In genomic region chr19:17080441-17080803, GRCh38 we compare ENCODE assay signal across 9 cellular contexts. TPM values are rescaled to one million over a fixed set of nuclear protein-coding genes. Genes with fewer than 3 reads are reported as not detected.
A peak's percentile ranks its signal among the peaks of the same experiment; 100 is the strongest.
DNase-seq lines count a peak whose midpoint lies in the region; ATAC-seq and TF ChIP-seq lines count a peak whose summit lies in the region.
"Had no signal": no experiment of that assay in that cellular context is flagged by ENCODE, and none has a peak within 500 bp of the region (broad histone marks: within the 10 kb centered on the region; RNA-seq: fewer than 3 reads in every experiment).

No MANE protein-coding gene starts in this region.

- H3K36me3 Mint-ChIP-seq in activated CD8-positive, alpha-beta T cell treated with anti-CD3 and anti-CD28 coated beads, Interleukin-2, amount 10 ng/mL, durations not matched to agents 7 days and 5 days (ENCODE audit: low read depth): peaks cover 48% of the 10 kb centered on the region
- H3K36me3 Mint-ChIP-seq in stimulated activated effector memory CD8-positive, alpha-beta T cell treated with anti-CD3 and anti-CD28 coated beads, Interleukin-12 subunit alpha, Interleukin-12 subunit beta, amount 100 ng/mL, for 72 hours: peaks cover 67% of the 10 kb centered on the region

- H3K9me3 Mint-ChIP-seq in activated CD8-positive, alpha-beta T cell treated with anti-CD3 and anti-CD28 coated beads, Interleukin-2, amount 10 ng/mL, durations not matched to agents 7 days and 5 days (ENCODE audit: insufficient read depth): no peaks in the 10 kb centered on the region
- H3K9me3 Mint-ChIP-seq in stimulated activated effector memory CD8-positive, alpha-beta T cell treated with anti-CD3 and anti-CD28 coated beads, Interleukin-12 subunit alpha, Interleukin-12 subunit beta, amount 100 ng/mL, for 72 hours: no peaks in the 10 kb centered on the region

- H3K4me3 Mint-ChIP-seq in activated CD8-positive, alpha-beta T cell treated with anti-CD3 and anti-CD28 coated beads, Interleukin-2, amount 10 ng/mL, durations not matched to agents 7 days and 5 days: peak overlapping the region; percentile 66
- peak overlapping the region; percentile 99 for H3K4me3 Mint-ChIP-seq in stimulated activated effector memory CD8-positive, alpha-beta T cell treated with anti-CD3 and anti-CD28 coated beads, Interleukin-12 subunit alpha, Interleukin-12 subunit beta, amount 100 ng/mL, for 72 hours

- no peak for TF ChIP-seq CTCF in HEK293 (tag by site-specific recombination; IDR thresholded peaks at IDR 0.05)
- TF ChIP-seq CTCF in right atrium auricular region (IDR thresholded peaks at IDR 0.05): no peak

- no peak for DNase-seq in activated CD8-positive, alpha-beta T cell treated with anti-CD3 and anti-CD28 coated beads, Interleukin-2, amount 10 ng/mL, durations not matched to agents 7 days and 5 days
- DNase-seq in right atrium auricular region (ENCODE audit: low spot score) (no peak), SIG-M5 (lab: John Stamatoyannopoulos, UW) (no peak), AG20443 (ENCODE audit: low spot score) (no peak), NCI-H146 treated with DMSO at 0.1 percent for 48 hours (lab: John Stamatoyannopoulos, UW; ENCODE audit: unreplicated experiment) (no peak)
- no peak for DNase-seq in stimulated activated effector memory CD8-positive, alpha-beta T cell treated with anti-CD3 and anti-CD28 coated beads, Interleukin-12 subunit alpha, Interleukin-12 subunit beta, amount 100 ng/mL, for 72 hours (ENCODE audit: low spot score in 2 of 2)
- no peak for DNase-seq in activated effector memory CD4-positive, alpha-beta T cell treated with anti-CD3 and anti-CD28 coated beads, Interleukin-2, amount 50 U/mL, for 16 hours
- DNase-seq: NCI-H1417 treated with DMSO at 0.1 percent for 48 hours had no signal

- no peak for ATAC-seq in activated CD8-positive, alpha-beta T cell treated with anti-CD3 and anti-CD28 coated beads, Interleukin-2, amount 10 ng/mL, durations not matched to agents 7 days and 5 days
- no peak for ATAC-seq in stimulated activated effector memory CD8-positive, alpha-beta T cell treated with anti-CD3 and anti-CD28 coated beads, Interleukin-12 subunit alpha, Interleukin-12 subunit beta, amount 100 ng/mL, for 72 hours

- peaks cover 63% of the 10 kb centered on the region for H3K4me1 Mint-ChIP-seq in activated CD8-positive, alpha-beta T cell treated with anti-CD3 and anti-CD28 coated beads, Interleukin-2, amount 10 ng/mL, durations not matched to agents 7 days and 5 days (ENCODE audit: low read depth)
- H3K4me1 Mint-ChIP-seq in stimulated activated effector memory CD8-positive, alpha-beta T cell treated with anti-CD3 and anti-CD28 coated beads, Interleukin-12 subunit alpha, Interleukin-12 subunit beta, amount 100 ng/mL, for 72 hours: peaks cover 74% of the 10 kb centered on the region

- H3K4me1 ChIP-seq in HEK293 (ENCODE audit: control insufficient read depth, insufficient read depth, low read length) (peaks cover 3% of the 10 kb centered on the region; the same call in 1 of the 2 replicates), right atrium auricular region (peaks cover 0 to 54% of the 10 kb centered on the region in 2 donors)

- H3K27ac ChIP-seq in HEK293 (ENCODE audit: extremely low read depth, low read depth, low read length) (no peak overlapping the region), right atrium auricular region (peak overlapping the region; percentile 78 to 95)

- H3K9me3 ChIP-seq in HEK293 (ENCODE audit: control insufficient read depth, insufficient read depth, low read depth, low read length): no peaks in the 10 kb centered on the region
- H3K9me3 ChIP-seq in right atrium auricular region: no peaks in the 10 kb centered on the region

- peak overlapping the region; percentile 74 for H3K27ac Mint-ChIP-seq in activated CD8-positive, alpha-beta T cell treated with anti-CD3 and anti-CD28 coated beads, Interleukin-2, amount 10 ng/mL, durations not matched to agents 7 days and 5 days
- peak overlapping the region; percentile 89 for H3K27ac Mint-ChIP-seq in stimulated activated effector memory CD8-positive, alpha-beta T cell treated with anti-CD3 and anti-CD28 coated beads, Interleukin-12 subunit alpha, Interleukin-12 subunit beta, amount 100 ng/mL, for 72 hours

- H3K36me3 ChIP-seq in HEK293 (ENCODE audit: control insufficient read depth in 2 of 2, insufficient read depth in 1 of 2, low read length in 2 of 2) (no peaks in the 10 kb centered on the region), right atrium auricular region (no peaks in the 10 kb centered on the region)

- no peak overlapping the region for H3K4me3 ChIP-seq in HEK293 (ENCODE audit: low read depth, low read length)
- H3K4me3 ChIP-seq in right atrium auricular region: no peak overlapping the region

- no peaks in the 10 kb centered on the region for H3K27me3 Mint-ChIP-seq in activated CD8-positive, alpha-beta T cell treated with anti-CD3 and anti-CD28 coated beads, Interleukin-2, amount 10 ng/mL, durations not matched to agents 7 days and 5 days (ENCODE audit: low read depth)

- CTCF ChIA-PET in HEK293 (lab: Yijun Ruan, JAX): no interaction called here
- CTCF ChIA-PET in activated CD8-positive, alpha-beta T cell treated with anti-CD3 and anti-CD28 coated beads, Interleukin-2, amount 10 ng/mL, durations not matched to agents 7 days and 5 days (lab: Charles Lee): interaction anchor here (0.9 to 1.7 kb wide), 3 partner anchors 12 to 104 kb away, joined by 3 to 5 read pairs (median 5); no protein-coding TSS in a partner anchor

- H3K27me3 ChIP-seq in right atrium auricular region: no peaks in the 10 kb centered on the region

- POLR2A ChIA-PET in HEK293 (lab: Yijun Ruan, JAX): no interaction called here
- POLR2A ChIA-PET in activated CD8-positive, alpha-beta T cell treated with anti-CD3 and anti-CD28 coated beads, Interleukin-2, amount 10 ng/mL, durations not matched to agents 7 days and 5 days (lab: Charles Lee): interaction anchor here (0.6 to 1.0 kb wide), 2 partner anchors 44 to 162 kb away, joined by 3 to 4 read pairs; no protein-coding TSS in a partner anchor

TF ChIP-seq in HEK293, 187 proteins besides CTCF, POLR2A, EP300 and RAD21:
- no peak for TF ChIP-seq ZNF302 (tag by site-specific recombination; IDR thresholded peaks at IDR 0.05; ENCODE audit: low read depth)
- TF ChIP-seq, protein P1, sequence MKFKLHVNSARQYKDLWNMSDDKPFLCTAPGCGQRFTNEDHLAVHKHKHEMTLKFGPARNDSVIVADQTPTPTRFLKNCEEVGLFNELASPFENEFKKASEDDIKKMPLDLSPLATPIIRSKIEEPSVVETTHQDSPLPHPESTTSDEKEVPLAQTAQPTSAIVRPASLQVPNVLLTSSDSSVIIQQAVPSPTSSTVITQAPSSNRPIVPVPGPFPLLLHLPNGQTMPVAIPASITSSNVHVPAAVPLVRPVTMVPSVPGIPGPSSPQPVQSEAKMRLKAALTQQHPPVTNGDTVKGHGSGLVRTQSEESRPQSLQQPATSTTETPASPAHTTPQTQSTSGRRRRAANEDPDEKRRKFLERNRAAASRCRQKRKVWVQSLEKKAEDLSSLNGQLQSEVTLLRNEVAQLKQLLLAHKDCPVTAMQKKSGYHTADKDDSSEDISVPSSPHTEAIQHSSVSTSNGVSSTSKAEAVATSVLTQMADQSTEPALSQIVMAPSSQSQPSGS (tag by site-specific recombination; IDR thresholded peaks at IDR 0.05; ENCODE audit: low read depth): 0 out of 2 replicates have a peak, but pooled peaks have one; percentile 35
- no peak for TF ChIP-seq ZBTB48 (tag by site-specific recombination; IDR thresholded peaks at IDR 0.05)
- TF ChIP-seq KLF1 (tag by site-specific recombination; IDR thresholded peaks at IDR 0.05): peak; percentile 60
- TF ChIP-seq KLF17 (tag by site-specific recombination; IDR thresholded peaks at IDR 0.05): peak; percentile 91
- peak; percentile 14; the same call in 1 of the 2 replicates for TF ChIP-seq ZBTB8A (tag by site-specific recombination; IDR thresholded peaks at IDR 0.05)
- TF ChIP-seq ZNF174 (tag by site-specific recombination; IDR thresholded peaks at IDR 0.05): no peak
- peak; percentile 84; the same call in 1 of the 2 replicates for TF ChIP-seq ZNF121 (tag by site-specific recombination; IDR thresholded peaks at IDR 0.05)

RNA-seq across cellular contexts. Expression of gene MYO9B, which starts 4.8 kb away (rescaled TPM):
- total RNA-seq in activated CD8-positive, alpha-beta T cell treated with anti-CD3 and anti-CD28 coated beads, Interleukin-2, amount 10 ng/mL, durations not matched to agents 7 days and 5 days: 100 to 1,000 TPM; 276 to 280 TPM
- total RNA-seq in right atrium auricular region: 10 to 100 TPM; 25.4 to 40.8 TPM

RNA-seq across cellular contexts. Expression of gene HAUS8, which starts 5.2 kb away (rescaled TPM):
- total RNA-seq in activated CD8-positive, alpha-beta T cell treated with anti-CD3 and anti-CD28 coated beads, Interleukin-2, amount 10 ng/mL, durations not matched to agents 7 days and 5 days: 10 to 100 TPM; 66.0 to 66.7 TPM
- total RNA-seq in right atrium auricular region: 1 to 10 TPM; 2.5 to 5.0 TPM

RNA-seq across cellular contexts. Expression of gene CPAMD8, which starts 53.8 kb away (rescaled TPM):
- under 1 TPM; 0.11 to 0.13 TPM for total RNA-seq in activated CD8-positive, alpha-beta T cell treated with anti-CD3 and anti-CD28 coated beads, Interleukin-2, amount 10 ng/mL, durations not matched to agents 7 days and 5 days
- 10 to 100 TPM in 1 of 2 donors, 1 to 10 TPM in 1; 5.5 to 21.4 TPM for total RNA-seq in right atrium auricular region

Comparison
In these comparisons a context has a peak if more than half of its experiments do, and no peak if none do; other contexts are left out.
1. RNA of gene MYO9B, which starts 4.8 kb away (total RNA-seq): 276 to 280 TPM in activated CD8-positive, alpha-beta T cell treated with anti-CD3 and anti-CD28 coated beads, Interleukin-2, amount 10 ng/mL, durations not matched to agents 7 days and 5 days; 25.4 to 40.8 TPM in right atrium auricular region; every median in the first group is over 4 times any median in the second.
2. RNA of gene HAUS8, which starts 5.2 kb away (total RNA-seq): 66.0 to 66.7 TPM in activated CD8-positive, alpha-beta T cell treated with anti-CD3 and anti-CD28 coated beads, Interleukin-2, amount 10 ng/mL, durations not matched to agents 7 days and 5 days; 2.5 to 5.0 TPM in right atrium auricular region; every median in the first group is over 10 times any median in the second.
3. RNA of gene CPAMD8, which starts 53.8 kb away (total RNA-seq): 5.5 to 21.4 TPM in right atrium auricular region; 0.11 to 0.13 TPM in activated CD8-positive, alpha-beta T cell treated with anti-CD3 and anti-CD28 coated beads, Interleukin-2, amount 10 ng/mL, durations not matched to agents 7 days and 5 days; every median in the first group is over 4 times any median in the second.